Comparison of ENCODE assay signal across 13 cellular contexts in the genomic region with DNA sequence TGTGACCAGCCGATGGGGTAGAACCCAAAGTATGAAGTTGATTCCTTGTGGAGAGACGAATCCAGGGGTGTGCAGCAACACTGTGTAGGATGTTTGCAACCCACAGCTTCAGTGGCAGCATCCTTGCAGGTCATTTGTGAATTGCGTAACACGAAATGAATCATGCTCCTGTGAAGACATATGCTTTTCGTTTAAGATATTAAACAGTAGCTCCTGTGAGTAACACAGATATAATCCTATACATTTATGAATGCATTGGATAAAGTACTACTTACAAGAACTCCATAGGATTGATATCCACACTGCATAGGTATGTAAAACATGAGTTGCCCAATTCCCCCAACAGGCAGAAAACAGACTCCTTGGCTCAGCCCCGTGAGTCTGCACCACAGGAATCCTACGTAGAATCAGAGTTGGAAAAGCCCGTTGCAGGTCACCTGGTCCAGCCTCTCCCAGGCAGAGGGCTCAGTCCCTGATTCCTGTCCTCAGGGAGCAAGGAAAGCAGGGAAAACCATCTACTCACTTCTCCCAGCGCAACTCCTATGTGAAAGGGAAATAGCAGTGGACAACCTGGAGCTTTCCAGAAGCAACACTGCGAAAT.
DNase-seq lines count a peak whose midpoint lies in the region; ATAC-seq and TF ChIP-seq lines count a peak whose summit lies in the region.
"Had no signal": no experiment of that assay in that cellular context is flagged by ENCODE, and none has a peak within 500 bp of the region (broad histone marks: within the 10 kb centered on the region; RNA-seq: fewer than 3 reads in every experiment).

No MANE protein-coding gene starts in this region.

- H4K20me1 ChIP-seq in OCI-LY3 (ENCODE audit: insufficient read depth, low read length), result no peaks in the 10 kb centered on the region

- intact Hi-C loops in prostate gland (cut with DNase I), result no loop called here
- intact Hi-C loops in adrenal gland (cut with DNase I), result no loop called here

- TF ChIP-seq CTCF in AG04450 (IDR thresholded peaks at IDR 0.05; ENCODE audit: low read depth, low read length) (no peak), OCI-LY3 (IDR thresholded peaks at IDR 0.05; ENCODE audit: low read depth, low read length) (no peak), prostate gland (IDR thresholded peaks at IDR 0.05) (no peak), adrenal gland (IDR thresholded peaks at IDR 0.05) (no peak)

- H3K27ac ChIP-seq in AG04450 (ENCODE audit: low read depth, low read length) (peak overlapping the region; percentile 43), OCI-LY3 (ENCODE audit: low read length) (no peak overlapping the region), prostate gland (no peak overlapping the region), adrenal gland (no peak overlapping the region)
- H3K27ac ChIP-seq: uterus had no signal

- H3K9me3 ChIP-seq in AG04450 (ENCODE audit: control insufficient read depth, insufficient read depth, low read length), result no peaks in the 10 kb centered on the region
- H3K9me3 ChIP-seq in OCI-LY3 (ENCODE audit: insufficient read depth, low read length), result no peaks in the 10 kb centered on the region
- H3K9me3 ChIP-seq in prostate gland, result no peaks in the 10 kb centered on the region
- no peaks in the 10 kb centered on the region for H3K9me3 ChIP-seq in adrenal gland (replicated peaks in 1 of 3)
- H3K9me3 ChIP-seq: BE2C, uterus had no signal

- 74% methylated on average over 10 of the region's 10 CpGs for WGBS in prostate gland
- 72 to 78% (median 74%) methylated on average over 10 of the region's 10 CpGs for WGBS in adrenal gland, 4 donors

- TF ChIP-seq POLR2A in prostate gland (IDR thresholded peaks at IDR 0.05) (no peak), adrenal gland (IDR thresholded peaks at IDR 0.05) (no peak)

- no peak overlapping the region for H3K9ac ChIP-seq in OCI-LY3 (ENCODE audit: low read length)

- CTCF ChIA-PET in AG04450 (lab: Charles Lee), result interaction anchor here (1.1 kb wide), 1 partner anchor 574 kb away, joined by 3 read pairs; no protein-coding TSS in a partner anchor

- ATAC-seq in GM18511 (IDR thresholded peaks at IDR 0.05; ENCODE audit: unreplicated experiment), result no peak
- ATAC-seq: activated T-cell treated with anti-CD3 and anti-CD28 coated beads, Interleukin-2, amount 50 U/mL, for 4 hours had no signal

- H3K4me1 ChIP-seq in OCI-LY3 (ENCODE audit: low read length) (peaks cover 14% of the 10 kb centered on the region), prostate gland (replicated peaks) (no peaks in the 10 kb centered on the region), adrenal gland (replicated peaks in 1 of 2) (no peaks in the 10 kb centered on the region)
- H3K4me1 ChIP-seq: BE2C, uterus had no signal

- DNase-seq in AG04450 (ENCODE audit: low read depth, low spot score) (peak; percentile 63), H7 (peak; percentile 26), fibroblast of gingiva (ENCODE audit: low read depth) (peak; percentile 73), prostate gland (ENCODE audit: low spot score) (no peak), adrenal gland (no peak)
- DNase-seq in activated CD4-positive, alpha-beta T cell treated with anti-CD3 and anti-CD28 coated beads, Interleukin-2, amount 50 U/mL, for 48 hours, result no peak
- DNase-seq: activated B cell treated with CpG ODN at 0.5 μM for 24 hours; activated T-cell treated with anti-CD3 and anti-CD28 coated beads, Interleukin-2, amount 50 U/mL, for 4 hours; BE2C; NCI-H524; uterus had no signal

- POLR2A ChIA-PET in AG04450 (lab: Yijun Ruan, JAX), result interaction anchor here (1.0 kb wide), 1 partner anchor 26 kb away, joined by 3 read pairs; no protein-coding TSS in a partner anchor

- H3K36me3 ChIP-seq in H7 (replicated peaks; ENCODE audit: control insufficient read depth, insufficient read depth, low read length) (no peaks in the 10 kb centered on the region), OCI-LY3 (replicated peaks; ENCODE audit: low read depth, low read length) (peaks cover 5% of the 10 kb centered on the region), prostate gland (no peaks in the 10 kb centered on the region), adrenal gland (replicated peaks in 1 of 2) (no peaks in the 10 kb centered on the region)
- H3K36me3 ChIP-seq: BE2C, uterus had no signal

- H3K4me2 ChIP-seq in OCI-LY3 (ENCODE audit: low read length), result peak overlapping the region; percentile 50

- no peak overlapping the region for H3K4me3 ChIP-seq in AG04450 (ENCODE audit: low read depth, low read length)
- no peak overlapping the region for H3K4me3 ChIP-seq in H7 (ENCODE audit: insufficient read depth, low read depth, low read length)
- H3K4me3 ChIP-seq in OCI-LY3 (ENCODE audit: low read length), result peak overlapping the region; percentile 10; the same call in 1 of the 2 replicates
- no peak overlapping the region for H3K4me3 ChIP-seq in prostate gland
- no peak overlapping the region for H3K4me3 ChIP-seq in adrenal gland
- H3K4me3 ChIP-seq: uterus had no signal

- no peak overlapping the region for H2AFZ ChIP-seq in OCI-LY3 (ENCODE audit: low read depth, low read length)

- H3K79me2 ChIP-seq in OCI-LY3 (ENCODE audit: low read length), result no peaks in the 10 kb centered on the region

- H3K27me3 ChIP-seq in AG04450 (ENCODE audit: control insufficient read depth, insufficient read depth, low read length), result no peaks in the 10 kb centered on the region
- no peaks in the 10 kb centered on the region for H3K27me3 ChIP-seq in H7 (ENCODE audit: control insufficient read depth, insufficient read depth, low read length)
- H3K27me3 ChIP-seq in OCI-LY3 (ENCODE audit: low read depth, low read length), result no peaks in the 10 kb centered on the region
- H3K27me3 ChIP-seq in prostate gland (replicated peaks; ENCODE audit: insufficient read depth), result no peaks in the 10 kb centered on the region
- H3K27me3 ChIP-seq in adrenal gland, result no peaks in the 10 kb centered on the region
- H3K27me3 ChIP-seq: BE2C, uterus had no signal

Comparison
In these comparisons a context has a peak if more than half of its experiments do, and no peak if none do; other contexts are left out.
1. DNase-seq: peak in AG04450 (single experiment), H7 (single experiment) and fibroblast of gingiva (single experiment); none in prostate gland (single experiment), activated CD4-positive, alpha-beta T cell treated with anti-CD3 and anti-CD28 coated beads, Interleukin-2, amount 50 U/mL, for 48 hours (0 of 2) and adrenal gland (0 of 7).